Comparison of ENCODE assay signal across 21 cellular contexts in genomic region chr17:27408891-27409290, GRCh38.
DNase-seq lines count a peak whose midpoint lies in the region; ATAC-seq and TF ChIP-seq lines count a peak whose summit lies in the region.
"Had no signal": no experiment of that assay in that cellular context is flagged by ENCODE, and none has a peak within 500 bp of the region (broad histone marks: within the 10 kb centered on the region; RNA-seq: fewer than 3 reads in every experiment).

No MANE protein-coding gene starts in this region.

- H3K79me2 ChIP-seq in parathyroid adenoma = no peaks in the 10 kb centered on the region

- H3K9ac ChIP-seq in parathyroid adenoma = no peak overlapping the region

- H2AFZ ChIP-seq in parathyroid adenoma = peak overlapping the region; percentile 23

- no peak overlapping the region for H3K4me2 ChIP-seq in parathyroid adenoma (ENCODE audit: low read length)

- H3K4me1 ChIP-seq in parathyroid adenoma = no peaks in the 10 kb centered on the region

- no peaks in the 10 kb centered on the region for H3K36me3 ChIP-seq in parathyroid adenoma (ENCODE audit: control insufficient read depth, insufficient read depth, low read length)

- DNase-seq in EH (ENCODE audit: low read depth) (peak; percentile 64), NB4 (ENCODE audit: low read depth) (peak; percentile 15), fibroblast of gingiva (ENCODE audit: low read depth) (peak; percentile 16), NCI-H524 treated with DMSO at 0.1 percent for 48 hours (lab: John Stamatoyannopoulos, UW) (no peak)
- no peak for DNase-seq in activated CD4-positive, alpha-beta T cell treated with anti-CD3 and anti-CD28 coated beads for 4 hours
- no peak for DNase-seq in stimulated activated naive CD4-positive, alpha-beta T cell (lab: John Stamatoyannopoulos, UW)
- DNase-seq: activated effector memory CD4-positive, alpha-beta T cell treated with anti-CD3 and anti-CD28 coated beads, Interleukin-2, amount 50 U/mL, for 16 hours; body of pancreas; CD4-positive, alpha-beta memory T cell; effector memory CD8-positive, alpha-beta T cell; GF-D8; glutamatergic neuron; kidney; NCI-H2107; psoas muscle; stimulated activated CD4-positive, alpha-beta T cell treated with anti-CD3 and anti-CD28 coated beads, Interleukin-2, amount 100 ng/mL, for 24 hours had no signal

- H3K4me3 ChIP-seq in NB4 (ENCODE audit: low read depth, low read length) (no peak overlapping the region), parathyroid adenoma (ENCODE audit: low read depth, low read length) (no peak overlapping the region)
- H3K4me3 ChIP-seq: body of pancreas, psoas muscle had no signal

- ATAC-seq in HG02678 (IDR thresholded peaks at IDR 0.05; ENCODE audit: unreplicated experiment) = no peak
- ATAC-seq: body of pancreas; effector memory CD8-positive, alpha-beta T cell had no signal

- no peak for TF ChIP-seq CTCF in NB4 (IDR thresholded peaks at IDR 0.05; ENCODE audit: low read depth, low read length)
- no peak for TF ChIP-seq CTCF in parathyroid adenoma (IDR thresholded peaks at IDR 0.05)

- no peak overlapping the region for H3K27ac ChIP-seq in parathyroid adenoma
- H3K27ac ChIP-seq: body of pancreas, HL-60, psoas muscle, SK-N-MC, VCaP had no signal

- no peak for TF ChIP-seq POLR2A in NB4 (IDR thresholded peaks at IDR 0.05; ENCODE audit: extremely low read depth, insufficient read length)

- no peaks in the 10 kb centered on the region for H3K9me3 ChIP-seq in parathyroid adenoma (ENCODE audit: control insufficient read depth, low read length)
- H3K9me3 ChIP-seq: body of pancreas, psoas muscle had no signal

- no peaks in the 10 kb centered on the region for H3K27me3 ChIP-seq in parathyroid adenoma (ENCODE audit: control insufficient read depth, insufficient read depth, low read length)
- H3K27me3 ChIP-seq: body of pancreas had no signal

Comparison
In these comparisons a context has a peak if more than half of its experiments do, and no peak if none do; other contexts are left out.
1. DNase-seq: peak in EH (single experiment), NB4 (single experiment) and fibroblast of gingiva (single experiment); none in activated CD4-positive, alpha-beta T cell treated with anti-CD3 and anti-CD28 coated beads for 4 hours (0 of 2), NCI-H524 treated with DMSO at 0.1 percent for 48 hours (single experiment) and stimulated activated naive CD4-positive, alpha-beta T cell (0 of 6).